8 cellular contexts compared by ENCODE assay signal in genomic region chr4:58475097-58475496, GRCh38.
"Had no signal": no experiment of that assay in that cellular context is flagged by ENCODE, and none has a peak within 500 bp of the region (broad histone marks: within the 10 kb centered on the region; RNA-seq: fewer than 3 reads in every experiment).

No MANE protein-coding gene starts in this region.

- H3K4me3 ChIP-seq: GM23338, HAP-1 had no signal

- H3K9me3 ChIP-seq: HAP-1 had no signal

- H3K9me3 Mint-ChIP-seq: GM23338 had no signal

- DNase-seq: H7, HFFc6, Kasumi-1, KG1 had no signal

- H2AFZ ChIP-seq: GM23338 had no signal

- H3K4me3 Mint-ChIP-seq: GM23338, HFFc6 had no signal

- H3K27ac Mint-ChIP-seq: GM23338, HFFc6 had no signal

- H3K4me1 Mint-ChIP-seq: GM23338 had no signal

- H3K4me1 ChIP-seq: HAP-1 had no signal

- FAIRE-seq: HTR-8/SVneo had no signal

- ATAC-seq: GM23338, HCT116 had no signal

- H3K36me3 ChIP-seq: HAP-1 had no signal

- H3K4me2 ChIP-seq: GM23338 had no signal
